Comparison of ENCODE assay signal across 8 cellular contexts in the genomic region with DNA sequence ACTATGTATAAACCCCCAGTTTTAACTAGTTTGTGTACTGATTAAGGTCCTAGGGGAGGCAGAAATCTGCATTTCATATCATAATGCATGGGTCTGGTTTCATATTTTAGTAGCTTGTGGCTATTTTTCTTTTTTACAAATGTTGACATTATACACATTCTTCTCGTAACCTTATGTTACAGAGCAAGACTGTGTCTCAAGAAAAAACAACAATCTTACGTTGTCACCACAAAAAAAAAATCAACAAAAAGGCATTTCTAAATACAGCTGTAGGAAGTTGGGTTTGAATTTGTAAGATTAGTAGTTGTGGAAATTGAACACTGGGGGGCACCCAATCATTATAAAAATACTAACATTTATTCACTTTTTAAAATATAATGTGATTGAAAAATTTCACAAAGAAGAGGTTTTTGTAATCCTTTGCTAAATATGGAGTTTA. TPM values are rescaled to one million over a fixed set of nuclear protein-coding genes. Genes with fewer than 3 reads are reported as not detected.
DNase-seq lines count a peak whose midpoint lies in the region; FAIRE-seq and TF ChIP-seq lines count a peak whose summit lies in the region.
"Had no signal": no experiment of that assay in that cellular context is flagged by ENCODE, and none has a peak within 500 bp of the region (broad histone marks: within the 10 kb centered on the region; RNA-seq: fewer than 3 reads in every experiment).

No MANE protein-coding gene starts in this region.

- H3K27ac ChIP-seq in substantia nigra (ENCODE audit: low read depth, low read length, poor library complexity, severe bottlenecking): no peak overlapping the region

- TF ChIP-seq CTCF in LNCaP clone FGC (IDR thresholded peaks at IDR 0.05; ENCODE audit: control insufficient read depth, extremely low read depth, insufficient read depth) (peak; percentile 40), bronchial epithelial cell (IDR thresholded peaks at IDR 0.05; ENCODE audit: insufficient read depth, low read length, severe bottlenecking) (no peak), nephron progenitor cell (IDR thresholded peaks at IDR 0.05) (peak; percentile 23)

- H3K4me3 Mint-ChIP-seq in nephron progenitor cell: no peak overlapping the region

- no peaks in the 10 kb centered on the region for H3K4me1 Mint-ChIP-seq in nephron progenitor cell

- FAIRE-seq in bronchial epithelial cell (lab: Jason Lieb, UNC): no peak

- peaks cover 4% of the 10 kb centered on the region for H3K27me3 Mint-ChIP-seq in nephron progenitor cell (ENCODE audit: low read depth, poor library complexity)

- no peak overlapping the region for H3K4me3 ChIP-seq in LNCaP clone FGC (ENCODE audit: low read depth, low read length)
- no peak overlapping the region for H3K4me3 ChIP-seq in bronchial epithelial cell (ENCODE audit: low read depth, low read length)

- DNase-seq in EL (peak; percentile 26), LNCaP clone FGC (ENCODE audit: low read depth) (no peak), bronchial epithelial cell (ENCODE audit: low read depth) (peak; percentile 25), nephron progenitor cell (no peak), substantia nigra (lab: John Stamatoyannopoulos, UW) (no peak), NCI-H146 (lab: John Stamatoyannopoulos, UW) (no peak)
- DNase-seq in activated effector memory CD4-positive, alpha-beta T cell treated with anti-CD3 and anti-CD28 coated beads, Interleukin-2, amount 50 U/mL, for 16 hours: no peak
- DNase-seq: T-helper 1 cell had no signal

- H3K36me3 ChIP-seq in bronchial epithelial cell (ENCODE audit: control insufficient read depth, insufficient read depth, low read length): no peaks in the 10 kb centered on the region

- H3K27ac Mint-ChIP-seq in nephron progenitor cell: no peak overlapping the region

- H3K27me3 ChIP-seq in bronchial epithelial cell (ENCODE audit: control insufficient read depth, insufficient read depth, low read length): no peaks in the 10 kb centered on the region

- no peaks in the 10 kb centered on the region for H3K36me3 Mint-ChIP-seq in nephron progenitor cell (ENCODE audit: low read depth)

- no peaks in the 10 kb centered on the region for H3K9me3 Mint-ChIP-seq in nephron progenitor cell

RNA-seq across cellular contexts. Expression of gene SERP1, which starts 17.9 kb away (rescaled TPM):
- 222 and 255 TPM in 2 replicates for total RNA-seq in bronchial epithelial cell

RNA-seq across cellular contexts. Expression of gene EIF2A, which starts 18.2 kb away (rescaled TPM):
- 88.8 and 222 TPM in 2 replicates for total RNA-seq in bronchial epithelial cell

Comparison
In these comparisons a context has a peak if more than half of its experiments do, and no peak if none do; other contexts are left out.
1. DNase-seq: peak in EL (single experiment) and bronchial epithelial cell (single experiment); none in LNCaP clone FGC (single experiment), nephron progenitor cell (single experiment), activated effector memory CD4-positive, alpha-beta T cell treated with anti-CD3 and anti-CD28 coated beads, Interleukin-2, amount 50 U/mL, for 16 hours (single experiment), substantia nigra (0 of 49) and NCI-H146 (single experiment).